Comparison of ENCODE assay signal across 26 cellular contexts in the genomic region with DNA sequence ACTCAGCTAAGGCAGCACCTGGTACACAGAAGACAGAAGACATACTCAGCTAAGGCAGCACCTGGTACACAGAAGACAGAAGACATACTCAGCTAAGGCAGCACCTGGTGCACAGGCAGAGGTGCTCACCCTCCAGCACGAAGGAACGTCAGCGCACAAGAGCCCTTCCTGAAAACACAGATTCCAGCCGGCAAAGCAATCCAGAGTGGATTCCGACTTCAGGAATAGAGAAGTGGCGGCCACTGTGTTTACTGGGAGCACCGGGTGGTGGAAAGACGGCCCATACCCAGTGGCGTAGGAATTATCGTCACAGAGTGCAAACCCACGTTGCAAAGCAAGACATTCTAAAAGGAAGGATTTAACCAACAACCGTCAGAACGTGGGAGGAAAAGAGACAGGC. TPM values are rescaled to one million over a fixed set of nuclear protein-coding genes. Genes with fewer than 3 reads are reported as not detected.
"Had no signal": no experiment of that assay in that cellular context is flagged by ENCODE, and none has a peak within 500 bp of the region (broad histone marks: within the 10 kb centered on the region; RNA-seq: fewer than 3 reads in every experiment).

No MANE protein-coding gene starts in this region.

- H3K27ac ChIP-seq: breast epithelium, foreskin keratinocyte, heart left ventricle, pancreas, psoas muscle, testis, uterus, VCaP had no signal

- ATAC-seq: activated naive CD4-positive, alpha-beta T cell treated with anti-CD3 and anti-CD28 coated beads, Interleukin-2, amount 50 U/mL, for 72 hours; activated T-cell treated with anti-CD3 and anti-CD28 coated beads, Interleukin-2, amount 50 U/mL, for 72 hours; esophagus mucosa; foreskin keratinocyte; heart left ventricle; left ventricle myocardium superior; mucosa of descending colon; pancreas; psoas muscle; stimulated activated naive CD8-positive, alpha-beta T cell treated with anti-CD3 and anti-CD28 coated beads, Interleukin-15, Interleukin-2, amounts not matched to agents 100 U/mL and 50 U/mL, for 24 hours; T-cell had no signal

- H3K27me3 ChIP-seq: testis had no signal

- DNase-seq: activated CD4-positive, alpha-beta T cell treated with anti-CD3 and anti-CD28 coated beads for 4 hours; activated CD4-positive, alpha-beta T cell treated with anti-CD3 and anti-CD28 coated beads, Interleukin-2, amount 50 U/mL, for 4 hours; activated naive CD4-positive, alpha-beta T cell; activated T-cell treated with anti-CD3 and anti-CD28 coated beads for 4 hours; activated T-cell treated with anti-CD3 and anti-CD28 coated beads, Interleukin-2, amount 50 U/mL, for 72 hours; central memory CD4-positive, alpha-beta T cell; endodermal cell; foreskin keratinocyte; kidney glomerular epithelial cell; left ventricle myocardium superior; mucosa of descending colon; psoas muscle; stimulated activated CD4-positive, alpha-beta T cell treated with anti-CD3 and anti-CD28 coated beads, Interleukin-12 subunit alpha, Interleukin-12 subunit beta, amount 100 ng/mL, for 4 hours; stimulated activated CD4-positive, alpha-beta T cell treated with anti-CD3 and anti-CD28 coated beads, Interleukin-4, amount 100 ng/mL, for 1 hour; stimulated activated naive CD8-positive, alpha-beta T cell treated with anti-CD3 and anti-CD28 coated beads, Interleukin-15, Interleukin-2, amounts not matched to agents 100 U/mL and 50 U/mL, for 24 hours; T-cell; testis; trophoblast cell; uterus had no signal

- H3K4me1 ChIP-seq: breast epithelium, foreskin keratinocyte, heart left ventricle, pancreas, psoas muscle, testis had no signal

- H3K36me3 ChIP-seq: breast epithelium, heart left ventricle, pancreas, uterus had no signal

- H3K4me3 ChIP-seq: breast epithelium, heart left ventricle, mucosa of descending colon, pancreas, psoas muscle, testis, uterus had no signal

- H3K9me3 ChIP-seq: breast epithelium, heart left ventricle, mucosa of descending colon, pancreas, psoas muscle, testis, uterus had no signal

RNA-seq across cellular contexts. Expression of a gene that starts 55.5 kb away (rescaled TPM):
- total RNA-seq: esophagus mucosa, foreskin keratinocyte, mesenteric fat pad, psoas muscle had no signal
